ENCODE assay signal across 30 cellular contexts in the genomic region with DNA sequence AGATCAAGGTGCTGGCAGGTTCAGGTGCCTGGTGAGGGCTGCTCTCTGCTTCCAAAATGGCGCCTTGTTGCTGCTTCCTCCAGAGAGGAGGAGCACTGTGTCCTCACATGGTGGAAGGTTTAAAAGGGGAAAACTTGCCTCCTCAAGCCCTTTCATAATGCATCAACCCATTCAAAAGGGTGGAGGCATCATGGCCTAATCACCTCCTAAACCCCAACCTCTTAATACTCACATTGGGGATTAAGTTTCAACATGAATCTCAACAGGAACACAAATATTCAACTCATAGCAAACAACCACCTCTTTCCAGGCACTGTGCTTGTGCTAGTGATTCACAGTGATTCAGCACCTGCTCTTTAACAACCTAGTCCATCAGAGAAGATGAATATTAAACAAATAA. TPM values are rescaled to one million over a fixed set of nuclear protein-coding genes. Genes with fewer than 3 reads are reported as not detected.
DNase-seq lines count a peak whose midpoint lies in the region; ATAC-seq and TF ChIP-seq lines count a peak whose summit lies in the region.
"Had no signal": no experiment of that assay in that cellular context is flagged by ENCODE, and none has a peak within 500 bp of the region (broad histone marks: within the 10 kb centered on the region; RNA-seq: fewer than 3 reads in every experiment).

No MANE protein-coding gene starts in this region.

- POLR2A ChIA-PET in PC-9 (lab: Charles Lee; ENCODE audit: unreplicated experiment) = no interaction called here

- H3K9me3 ChIP-seq in PC-9 (ENCODE audit: insufficient read depth, low read depth) (no peaks in the 10 kb centered on the region), colonic mucosa (no peaks in the 10 kb centered on the region), spleen (no peaks in the 10 kb centered on the region), right atrium auricular region (no peaks in the 10 kb centered on the region)
- H3K9me3 ChIP-seq: A549, Caco-2 had no signal

- ATAC-seq in esophagus mucosa (peak; percentile 80), GM21723 (IDR thresholded peaks at IDR 0.05; ENCODE audit: unreplicated experiment) (no peak), GM19324 (IDR thresholded peaks at IDR 0.05; ENCODE audit: low FRiP score, unreplicated experiment) (no peak)
- ATAC-seq: A549; CD8-positive, alpha-beta T cell had no signal

- TF ChIP-seq POLR2A in spleen (IDR thresholded peaks at IDR 0.05) = no peak

- CTCF ChIA-PET in PC-9 (lab: Charles Lee) = no interaction called here

- H3K4me2 ChIP-seq in PC-9 = peak overlapping the region; percentile 8; the same call in 1 of the 2 replicates
- H3K4me2 ChIP-seq: A549, KMS-11 had no signal

- peak in 1 of 2 experiments; percentile 49 for DNase-seq in PC-9
- DNase-seq in colonic mucosa = peak; percentile 9
- peak; percentile 41 for DNase-seq in spleen
- no peak for DNase-seq in right atrium auricular region (ENCODE audit: low spot score)
- DNase-seq: AML-193; C1 segment of cervical spinal cord; Caco-2; DMS 273 treated with DMSO at 0.1 percent for 48 hours; DMS79; EL; GDM1; GM23248; H9; IMR-90; NCI-H1048; NCI-H1417; NCI-H1694; NCI-H2029 treated with DMSO at 0.1 percent for 48 hours; NCI-H446 treated with DMSO at 0.1 percent for 48 hours; NCI-H526; NCI-H82; NK-92 treated with Interleukin-12 subunit alpha and Interleukin-12 subunit beta, amount 100 ng/mL, for 24 hours; RPMI8226; SHP77 treated with DMSO at 0.1 percent for 48 hours had no signal

- H3K9me2 ChIP-seq in PC-9 (ENCODE audit: insufficient read depth) = no peaks in the 10 kb centered on the region

- H3K36me3 ChIP-seq in PC-9 (ENCODE audit: low read depth) (no peaks in the 10 kb centered on the region), colonic mucosa (no peaks in the 10 kb centered on the region), spleen (no peaks in the 10 kb centered on the region), right atrium auricular region (no peaks in the 10 kb centered on the region)

- H2AFZ ChIP-seq in PC-9 = peak overlapping the region; percentile 48; the same call in 1 of the 2 replicates
- H2AFZ ChIP-seq: GM23248 had no signal

- BruUV-seq in PC-9 (replicated peaks; lab: Mats Ljungman, UMichigan) = no TSS peak

- H3F3A ChIP-seq in PC-9 (ENCODE audit: insufficient read depth, low read depth) = peaks cover 21% of the 10 kb centered on the region; the same call in 1 of the 2 replicates

- TF ChIP-seq CTCF in PC-9 (conservative IDR thresholded peaks at IDR 0.05) (no peak), colonic mucosa (IDR thresholded peaks at IDR 0.05) (no peak), spleen (IDR thresholded peaks at IDR 0.05 in 8 of 11, conservative IDR thresholded peaks at IDR 0.05 in 3 of 11) (no peak), right atrium auricular region (IDR thresholded peaks at IDR 0.05) (no peak)

- H3K79me2 ChIP-seq in PC-9 (ENCODE audit: low read depth) = no peaks in the 10 kb centered on the region

- intact Hi-C loops in PC-9 (cut with micrococcal nuclease; ENCODE audit: unreplicated experiment) = no loop called here
- intact Hi-C loops in colonic mucosa (cut with DNase I) = no loop called here
- intact Hi-C loops in spleen (cut with DNase I; ENCODE audit: low total_unique reads) = no loop called here

- no peak overlapping the region for H3K9ac ChIP-seq in colonic mucosa (ENCODE audit: low read depth in 2 of 2, low read length in 2 of 2)
- H3K9ac ChIP-seq: GM23248, KMS-11 had no signal

- H3K4me3 ChIP-seq in PC-9 (no peak overlapping the region), colonic mucosa (no peak overlapping the region), spleen (no peak overlapping the region), right atrium auricular region (no peak overlapping the region)
- H3K4me3 ChIP-seq: A549, GM23248 had no signal

- H4K20me1 ChIP-seq in PC-9 (ENCODE audit: insufficient read depth) = no peaks in the 10 kb centered on the region

- H3K4me1 ChIP-seq in PC-9 (replicated peaks; ENCODE audit: insufficient read depth) = peaks cover 78% of the 10 kb centered on the region
- no peaks in the 10 kb centered on the region for H3K4me1 ChIP-seq in colonic mucosa
- H3K4me1 ChIP-seq in spleen = peaks cover 0 to 37% (median 0%) of the 10 kb centered on the region in 6 donors
- no peaks in the 10 kb centered on the region for H3K4me1 ChIP-seq in right atrium auricular region
- H3K4me1 ChIP-seq: Caco-2 had no signal

- WGBS in spleen, 5 donors = 88 to 100% (median 95%) methylated on average over 1 of the region's 1 CpG

- H3K27me3 ChIP-seq in PC-9 (ENCODE audit: insufficient read depth, low read depth) (no peaks in the 10 kb centered on the region), colonic mucosa (no peaks in the 10 kb centered on the region), spleen (replicated peaks in 1 of 7) (peaks cover 0 to 17% (median 0%) of the 10 kb centered on the region in 7 donors), right atrium auricular region (no peaks in the 10 kb centered on the region)

- H3K27ac ChIP-seq in PC-9 = peak overlapping the region; percentile 37
- no peak overlapping the region for H3K27ac ChIP-seq in colonic mucosa
- peak overlapping the region in 6 of 8 donors; percentile 28 to 95 (median 74) for H3K27ac ChIP-seq in spleen
- no peak overlapping the region for H3K27ac ChIP-seq in right atrium auricular region
- H3K27ac ChIP-seq: A549, GM23248, KMS-11 had no signal

RNA-seq across cellular contexts. Expression of a gene that starts 4.2 kb away (rescaled TPM):
- total RNA-seq in PC-9 (2021) = not detected in 2 replicates
- total RNA-seq in colonic mucosa = not detected
- 65.2 TPM for total RNA-seq in esophagus mucosa
- total RNA-seq in spleen = 1,000 to 10,000 TPM in 1 of 7 donors, 100 to 1,000 TPM in 6; 138 to 1,354 (median 270) TPM
- polyA plus RNA-seq in spleen = 100 to 1,000 TPM; 126 to 567 (median 139) TPM
- 1 to 10 TPM; 5.5 to 5.7 TPM for total RNA-seq in right atrium auricular region
- total RNA-seq: Caco-2; CD8-positive, alpha-beta T cell; GM23248; H9; IMR-90 had no signal
- polyA plus RNA-seq: A549, GM23248, IMR-90 had no signal

RNA-seq across cellular contexts. Expression of a gene that starts 13.6 kb away (rescaled TPM):
- total RNA-seq in PC-9 (2021) = 2.1 and 4.3 TPM in 2 replicates
- total RNA-seq in colonic mucosa = 10 to 100 TPM; 16.3 to 34.9 TPM
- 34,355 TPM for total RNA-seq in esophagus mucosa
- 1,000 to 10,000 TPM in 6 of 7 donors, 100 to 1,000 TPM in 1; 961 to 6,984 (median 2,755) TPM for total RNA-seq in spleen
- polyA plus RNA-seq in spleen = 1,000 to 10,000 TPM in 2 of 3 donors, 100 to 1,000 TPM in 1; 947 to 4,509 (median 1,446) TPM
- 100 to 1,000 TPM in 1 of 2 donors, 10 to 100 TPM in 1; 65.7 to 199 TPM for total RNA-seq in right atrium auricular region
- total RNA-seq: Caco-2, GM23248, H9, IMR-90 had no signal
- polyA plus RNA-seq: GM23248, IMR-90 had no signal

RNA-seq across cellular contexts. Expression of a gene that starts 19.6 kb away (rescaled TPM):
- total RNA-seq in PC-9 (2021) = not detected in 2 replicates
- 1 to 10 TPM in 1 of 2 donors, under 1 TPM in 1; 0.79 to 6.9 TPM for total RNA-seq in colonic mucosa
- total RNA-seq in esophagus mucosa = 27,439 TPM
- total RNA-seq in spleen = 1,000 to 10,000 TPM in 6 of 7 donors, 100 to 1,000 TPM in 1; 983 to 7,676 (median 1,629) TPM
- 1,000 to 10,000 TPM in 2 of 3 donors, 100 to 1,000 TPM in 1; 756 to 2,335 (median 1,287) TPM for polyA plus RNA-seq in spleen
- total RNA-seq in right atrium auricular region = 10 to 100 TPM; 19.1 to 37.1 TPM
- total RNA-seq: Caco-2, GM23248, H9, IMR-90 had no signal
- polyA plus RNA-seq: A549, GM23248, IMR-90 had no signal

RNA-seq across cellular contexts. Expression of a gene that starts 22.6 kb away (rescaled TPM):
- not detected in 2 replicates for total RNA-seq in PC-9 (2021)
- total RNA-seq in colonic mucosa = not detected
- 14.5 TPM for total RNA-seq in esophagus mucosa
- not detected for total RNA-seq in spleen
- under 1 TPM in 1 of 3 donors, not detected in 2; 0.18 TPM for polyA plus RNA-seq in spleen
- not detected for total RNA-seq in right atrium auricular region
- total RNA-seq: Caco-2; CD8-positive, alpha-beta T cell; GM23248; H9; IMR-90 had no signal
- polyA plus RNA-seq: A549, GM23248, IMR-90 had no signal

RNA-seq across cellular contexts. Expression of a gene that starts 45.1 kb away (rescaled TPM):
- total RNA-seq in PC-9 (2021) = not detected in 2 replicates
- not detected for total RNA-seq in colonic mucosa
- total RNA-seq in esophagus mucosa = 24.6 TPM
- not detected for total RNA-seq in spleen
- polyA plus RNA-seq in spleen = not detected
- total RNA-seq in right atrium auricular region = not detected
- total RNA-seq: Caco-2; CD8-positive, alpha-beta T cell; GM23248; H9; IMR-90 had no signal
- polyA plus RNA-seq: A549, GM23248, IMR-90 had no signal

Comparison
In these comparisons a context has a peak if more than half of its experiments do, and no peak if none do; other contexts are left out.
1. H3K27ac ChIP-seq: peak in PC-9 (single experiment) and spleen (6 of 8); none in colonic mucosa (single experiment) and right atrium auricular region (0 of 2).
2. RNA of a gene that starts 19.6 kb away (total RNA-seq): 27,439 TPM in esophagus mucosa (single experiment) and 983 to 7,676 TPM in spleen; 19.1 to 37.1 TPM in right atrium auricular region, 0.79 to 6.9 TPM in colonic mucosa and not detected in PC-9; every median in the first group is over 10 times any median in the second.